ENCODE assay signal across 26 cellular contexts in the genomic region with DNA sequence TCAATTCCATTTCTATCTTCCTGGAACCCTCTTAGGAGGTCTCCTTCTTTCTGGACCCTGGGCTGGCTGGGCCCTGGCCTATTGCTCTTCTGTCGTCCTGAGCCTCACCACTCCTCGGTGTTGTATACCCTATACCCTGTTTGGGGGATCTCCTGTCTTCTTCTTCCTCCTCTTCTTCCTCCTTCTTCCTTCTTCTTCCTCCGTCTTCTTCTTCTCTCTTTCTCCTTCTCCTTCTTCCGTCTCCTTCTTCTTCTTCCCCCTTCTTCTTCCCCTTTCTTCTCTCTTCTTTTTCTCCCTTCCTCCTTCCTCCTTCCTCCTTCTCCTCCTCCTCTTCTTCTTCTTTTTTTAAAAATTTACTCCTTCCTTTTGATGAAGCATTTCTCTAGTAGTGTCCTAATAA.
"Had no signal": no experiment of that assay in that cellular context is flagged by ENCODE, and none has a peak within 500 bp of the region (broad histone marks: within the 10 kb centered on the region; RNA-seq: fewer than 3 reads in every experiment).

No MANE protein-coding gene starts in this region.

- DNase-seq: stimulated activated CD4-positive, alpha-beta T cell treated with anti-CD3 and anti-CD28 coated beads, Interleukin-2, amount 100 ng/mL, for 48 hours; stimulated activated CD4-positive, alpha-beta T cell treated with anti-CD3 and anti-CD28 coated beads, Interleukin-4, amount 100 ng/mL, for 1 hour; stimulated activated CD4-positive, alpha-beta T cell treated with anti-CD3 and anti-CD28 coated beads, Interleukin-4, amount 100 ng/mL, for 24 hours; stimulated activated CD4-positive, alpha-beta T cell treated with anti-CD3 and anti-CD28 coated beads, Interleukin-4, amount 100 ng/mL, for 4 hours; stimulated activated CD8-positive, alpha-beta memory T cell treated with anti-CD3 and anti-CD28 coated beads, Interleukin-4, amount 100 ng/mL, for 48 hours; stimulated activated naive B cell treated with anti-CD40 and anti-IgM and Interleukin-4, amounts not matched to agents 10 μg/mL and 1 μg/mL and 100 μg/mL, for 72 hours; stimulated activated naive CD4-positive, alpha-beta T cell; stimulated activated naive CD4-positive, alpha-beta T cell treated with Interleukin-2 at 50 U/mL for 16 hours; stimulated activated naive CD8-positive, alpha-beta T cell treated with anti-CD3 and anti-CD28 coated beads, Interleukin-15, amount 100 ng/mL, for 72 hours; stimulated activated naive CD8-positive, alpha-beta T cell treated with anti-CD3 and anti-CD28 coated beads, Interleukin-15, Interleukin-2, amounts not matched to agents 100 U/mL and 50 U/mL, for 24 hours; stomach; substantia nigra; testis; thyroid gland; tibial artery; transverse colon; upper lobe of left lung; upper lobe of right lung; uterus had no signal

- FAIRE-seq: urothelium cell line had no signal

- H3K27ac ChIP-seq: stomach, suprapubic skin, testis, thoracic aorta, thyroid gland, tibial artery, tibial nerve, transverse colon, upper lobe of left lung, upper lobe of right lung, uterus, vagina had no signal

- ATAC-seq: stimulated activated effector memory CD8-positive, alpha-beta T cell treated with anti-CD3 and anti-CD28 coated beads, Interleukin-12 subunit alpha, Interleukin-12 subunit beta, amount 100 ng/mL, for 72 hours; stimulated activated memory B cell treated with anti-CD40 and anti-IgM and Interleukin-4, amounts not matched to agents 10 μg/mL and 1 μg/mL and 100 μg/mL, for 72 hours; stimulated activated naive B cell treated with anti-CD40 and anti-IgM and Interleukin-4, amounts not matched to agents 10 μg/mL and 1 μg/mL and 100 μg/mL, for 72 hours; stimulated activated naive CD8-positive, alpha-beta T cell treated with anti-CD3 and anti-CD28 coated beads, Interleukin-15, amount 100 ng/mL, for 72 hours; stimulated activated naive CD8-positive, alpha-beta T cell treated with anti-CD3 and anti-CD28 coated beads, Interleukin-15, Interleukin-2, amounts not matched to agents 100 U/mL and 50 U/mL, for 24 hours; upper lobe of right lung had no signal

- H3K4me1 ChIP-seq: stomach, suprapubic skin, testis, thyroid gland, tibial artery, tibial nerve, transverse colon, upper lobe of left lung, upper lobe of right lung, uterus, vagina had no signal

- H3K4me3 ChIP-seq: stomach, suprapubic skin, testis, thoracic aorta, thyroid gland, tibial artery, tibial nerve, transverse colon, upper lobe of left lung, upper lobe of right lung, uterus, vagina had no signal

- H3K27me3 ChIP-seq: suprapubic skin, testis, thyroid gland, tibial artery, tibial nerve, transverse colon, upper lobe of left lung, upper lobe of right lung, uterus, vagina had no signal

- H3K36me3 ChIP-seq: stomach, suprapubic skin, thoracic aorta, thyroid gland, tibial artery, tibial nerve, transverse colon, upper lobe of left lung, upper lobe of right lung, uterus, vagina had no signal

- H3K9me3 ChIP-seq: stomach, suprapubic skin, testis, thoracic aorta, thyroid gland, tibial artery, tibial nerve, transverse colon, upper lobe of left lung, upper lobe of right lung, uterus, vagina had no signal
